17 cellular contexts compared by ENCODE assay signal in genomic region chrX:63050225-63050624, GRCh38.
DNase-seq lines count a peak whose midpoint lies in the region; ATAC-seq, FAIRE-seq and TF ChIP-seq lines count a peak whose summit lies in the region.
"Had no signal": no experiment of that assay in that cellular context is flagged by ENCODE, and none has a peak within 500 bp of the region (broad histone marks: within the 10 kb centered on the region; RNA-seq: fewer than 3 reads in every experiment).

No MANE protein-coding gene starts in this region.

- no TSS peak for BruUV-seq in GM12878 (replicated peaks; lab: Mats Ljungman, UMichigan)

- H3K27ac Mint-ChIP-seq in naive thymus-derived CD8-positive, alpha-beta T cell, result peak overlapping the region in 1 of 10 donors; percentile 40
- H3K27ac Mint-ChIP-seq: activated CD4-positive, alpha-beta memory T cell treated with anti-CD3 and anti-CD28 coated beads for 36 hours; dendritic cell treated with granulocyte-macrophage colony-stimulating factor and Interleukin-4, amounts not matched to agents 40 ng/mL and 50 ng/mL, for 4 days; memory B cell; stimulated activated naive CD8-positive, alpha-beta T cell treated with anti-CD3 and anti-CD28 coated beads, Interleukin-15, amount 100 ng/mL, for 72 hours had no signal

- intact Hi-C loops in GM12878 (cut with micrococcal nuclease; ENCODE audit: unreplicated experiment), result loop anchor here (5.0 kb wide), 1 partner anchor 637 kb away; no protein-coding TSS in a partner anchor

- SMC1A ChIA-PET in GM12878 (lab: Charles Lee; ENCODE audit: uncharacterized antibody, unreplicated experiment), result interaction anchor here (0.9 to 3.3 kb wide), 9 partner anchors 15 to 245 kb away, joined by 3 to 15 read pairs (median 4); no protein-coding TSS in a partner anchor

- 0% methylated on average over 2 of the region's 2 CpGs for whole genome bisulfite sequencing in GM12878 (ENCODE audit: insufficient coverage, insufficient replicate concordance, low lambda C conversion rate, missing lambda C conversion rate)

- H3K79me2 ChIP-seq in Loucy (ENCODE audit: insufficient read depth, low read length) (no peaks in the 10 kb centered on the region), GM12878 (ENCODE audit: control insufficient read depth, insufficient read depth, low read length) (no peaks in the 10 kb centered on the region)

- in situ Hi-C loops in GM12878 (cut with MboI), result no loop called here

- DNase-seq in DMS53 (lab: John Stamatoyannopoulos, UW), result peak; percentile 66
- no peak for DNase-seq in GM12891 (ENCODE audit: insufficient read length, low spot score)
- DNase-seq in GM12878 (ENCODE audit: low read depth, low spot score), result peak; percentile 11
- DNase-seq in NCI-H2227 treated with DMSO at 0.1 percent for 48 hours (lab: John Stamatoyannopoulos, UW), result no peak
- no peak for DNase-seq in NCI-H1105 treated with DMSO at 0.1 percent for 48 hours (lab: John Stamatoyannopoulos, UW)
- DNase-seq in naive thymus-derived CD8-positive, alpha-beta T cell, result no peak
- DNase-seq: activated CD4-positive, alpha-beta memory T cell treated with anti-CD3 and anti-CD28 coated beads for 36 hours; aorta; nucleus accumbens; stimulated activated naive CD8-positive, alpha-beta T cell treated with anti-CD3 and anti-CD28 coated beads, Interleukin-15, amount 100 ng/mL, for 72 hours; T1000 had no signal

- TF ChIP-seq POLR2A in GM12891 (IDR thresholded peaks at IDR 0.05; ENCODE audit: low read depth, low read length) (no peak), GM12878 (IDR thresholded peaks at IDR 0.05; ENCODE audit: low read depth, low read length) (no peak)

- no peak overlapping the region for H3K27ac ChIP-seq in GM12878 (ENCODE audit: control insufficient read depth, insufficient read depth)
- H3K27ac ChIP-seq: BLaER1 treated with 17β-estradiol and CSF1 and Interleukin-3, amounts not matched to agents 10 nM and 100 nM had no signal

- POLR2A ChIA-PET in GM12878 (lab: Charles Lee), result no interaction called here
- POLR2A ChIA-PET in naive thymus-derived CD8-positive, alpha-beta T cell (lab: Charles Lee), result no interaction called here

- no peaks in the 10 kb centered on the region for H4K20me1 ChIP-seq in Loucy (ENCODE audit: insufficient read depth, low read length, poor library complexity, severe bottlenecking)
- H4K20me1 ChIP-seq in GM12878 (ENCODE audit: control insufficient read depth, insufficient read depth), result no peaks in the 10 kb centered on the region
- H4K20me1 ChIP-seq: BLaER1 treated with 17β-estradiol and CSF1 and Interleukin-3, amounts not matched to agents 10 nM and 100 nM had no signal

- H3K27me3 ChIP-seq in Loucy (ENCODE audit: insufficient read depth, low read length, poor library complexity, severe bottlenecking), result no peaks in the 10 kb centered on the region
- no peaks in the 10 kb centered on the region for H3K27me3 ChIP-seq in GM12878 (replicated peaks in 1 of 2; ENCODE audit: control insufficient read depth in 2 of 2, insufficient read depth in 2 of 2, low read length in 1 of 2)
- H3K27me3 ChIP-seq: BLaER1 treated with 17β-estradiol and CSF1 and Interleukin-3, amounts not matched to agents 10 nM and 100 nM had no signal

- no peak overlapping the region for H3K4me3 Mint-ChIP-seq in naive thymus-derived CD8-positive, alpha-beta T cell
- H3K4me3 Mint-ChIP-seq: activated CD4-positive, alpha-beta memory T cell treated with anti-CD3 and anti-CD28 coated beads for 36 hours; dendritic cell treated with granulocyte-macrophage colony-stimulating factor and Interleukin-4, amounts not matched to agents 40 ng/mL and 50 ng/mL, for 4 days; memory B cell; stimulated activated naive CD8-positive, alpha-beta T cell treated with anti-CD3 and anti-CD28 coated beads, Interleukin-15, amount 100 ng/mL, for 72 hours had no signal

- H3K4me1 ChIP-seq in Loucy (ENCODE audit: insufficient read depth, low read length, poor library complexity, severe bottlenecking) (no peaks in the 10 kb centered on the region), GM12878 (ENCODE audit: control insufficient read depth, insufficient read depth, low read length) (no peaks in the 10 kb centered on the region)

- no peak overlapping the region for H3K4me2 ChIP-seq in Loucy (ENCODE audit: low read depth, low read length, poor library complexity, severe bottlenecking)
- no peak overlapping the region for H3K4me2 ChIP-seq in GM12878 (ENCODE audit: control insufficient read depth, insufficient read depth)

- peak; percentile 39 for TF ChIP-seq CTCF in Loucy (conservative IDR thresholded peaks at IDR 0.05; ENCODE audit: low read length)
- peak; percentile 49 to 57 (median 56); a peak in 4 of 6 replicates for TF ChIP-seq CTCF in GM12878 (IDR thresholded peaks at IDR 0.05 in 2 of 3, conservative IDR thresholded peaks at IDR 0.05 in 1 of 3; ENCODE audit: control insufficient read depth in 2 of 3, extremely low read depth in 1 of 3, insufficient read depth in 1 of 3, low read depth in 3 of 3, low read length in 3 of 3)

- no peak overlapping the region for H2AFZ ChIP-seq in Loucy (ENCODE audit: low read length)
- H2AFZ ChIP-seq in GM12878 (ENCODE audit: control insufficient read depth, low read depth, low read length), result no peak overlapping the region

- peak; percentile 74 for TF ChIP-seq RAD21 in GM12878 (IDR thresholded peaks at IDR 0.05; ENCODE audit: insufficient read depth, low read depth, low read length)

- CTCF ChIA-PET in GM12878 (lab: Yijun Ruan, JAX), result interaction anchor here (0.6 to 2.5 kb wide), 15 partner anchors 9 to 638 kb away, joined by 3 to 19 read pairs (median 4); no protein-coding TSS in a partner anchor

- H3F3A ChIP-seq in Loucy (ENCODE audit: low read depth), result no peaks in the 10 kb centered on the region

- no peaks in the 10 kb centered on the region for H3K27me3 Mint-ChIP-seq in naive thymus-derived CD8-positive, alpha-beta T cell
- H3K27me3 Mint-ChIP-seq: activated CD4-positive, alpha-beta memory T cell treated with anti-CD3 and anti-CD28 coated beads for 36 hours; dendritic cell treated with granulocyte-macrophage colony-stimulating factor and Interleukin-4, amounts not matched to agents 40 ng/mL and 50 ng/mL, for 4 days; memory B cell; stimulated activated naive CD8-positive, alpha-beta T cell treated with anti-CD3 and anti-CD28 coated beads, Interleukin-15, amount 100 ng/mL, for 72 hours had no signal

- H3K9ac ChIP-seq in Loucy (ENCODE audit: low read depth, low read length, poor library complexity, severe bottlenecking) (no peak overlapping the region), GM12878 (ENCODE audit: control insufficient read depth, insufficient read depth, low read length) (no peak overlapping the region)
- H3K9ac ChIP-seq: BLaER1 treated with 17β-estradiol and CSF1 and Interleukin-3, amounts not matched to agents 10 nM and 100 nM had no signal

- H3K36me3 Mint-ChIP-seq in naive thymus-derived CD8-positive, alpha-beta T cell, result no peaks in the 10 kb centered on the region
- H3K36me3 Mint-ChIP-seq: activated CD4-positive, alpha-beta memory T cell treated with anti-CD3 and anti-CD28 coated beads for 36 hours; memory B cell had no signal

- no peaks in the 10 kb centered on the region for H3K4me1 Mint-ChIP-seq in naive thymus-derived CD8-positive, alpha-beta T cell
- H3K4me1 Mint-ChIP-seq: memory B cell; stimulated activated naive CD8-positive, alpha-beta T cell treated with anti-CD3 and anti-CD28 coated beads, Interleukin-15, amount 100 ng/mL, for 72 hours had no signal

- ATAC-seq in GM12878 (peak; percentile 91), GM18517 (IDR thresholded peaks at IDR 0.05; ENCODE audit: unreplicated experiment) (no peak)
- no peak for ATAC-seq in naive thymus-derived CD8-positive, alpha-beta T cell
- ATAC-seq: Right ventricle myocardium inferior; stimulated activated naive CD8-positive, alpha-beta T cell treated with anti-CD3 and anti-CD28 coated beads, Interleukin-15, amount 100 ng/mL, for 72 hours had no signal

- H3K36me3 ChIP-seq in Loucy (ENCODE audit: insufficient read depth, low read length) (no peaks in the 10 kb centered on the region), GM12878 (ENCODE audit: control insufficient read depth in 2 of 2, insufficient read depth in 2 of 2, low read length in 1 of 2) (no peaks in the 10 kb centered on the region)
- H3K36me3 ChIP-seq: BLaER1 treated with 17β-estradiol and CSF1 and Interleukin-3, amounts not matched to agents 10 nM and 100 nM had no signal

- no peak for TF ChIP-seq EP300 in GM12878 (IDR thresholded peaks at IDR 0.05; ENCODE audit: borderline replicate concordance in 1 of 2, control insufficient read depth in 1 of 2, low read depth in 2 of 2, low read length in 2 of 2)

- no peaks in the 10 kb centered on the region for H3K9me2 ChIP-seq in Loucy (replicated peaks; ENCODE audit: low read depth, low read length)

- peaks cover 0 to 7% (median 0%) of the 10 kb centered on the region in 9 donors for H3K9me3 Mint-ChIP-seq in naive thymus-derived CD8-positive, alpha-beta T cell
- H3K9me3 Mint-ChIP-seq: activated CD4-positive, alpha-beta memory T cell treated with anti-CD3 and anti-CD28 coated beads for 36 hours; dendritic cell treated with granulocyte-macrophage colony-stimulating factor and Interleukin-4, amounts not matched to agents 40 ng/mL and 50 ng/mL, for 4 days; memory B cell; stimulated activated naive CD8-positive, alpha-beta T cell treated with anti-CD3 and anti-CD28 coated beads, Interleukin-15, amount 100 ng/mL, for 72 hours had no signal

- H3K4me3 ChIP-seq in Loucy (ENCODE audit: low read length, poor library complexity, severe bottlenecking) (no peak overlapping the region), GM12878 (no peak overlapping the region)
- H3K4me3 ChIP-seq: BLaER1 treated with 17β-estradiol and CSF1 and Interleukin-3, amounts not matched to agents 10 nM and 100 nM had no signal

- RAD21 ChIA-PET in GM12878 (lab: Charles Lee; ENCODE audit: unreplicated experiment), result interaction anchor here (0.8 to 2.8 kb wide), 7 partner anchors 77 to 690 kb away, joined by 3 to 18 read pairs (median 3); no protein-coding TSS in a partner anchor

- FAIRE-seq in GM12891 (lab: Jason Lieb, UNC), result peak; percentile 20
- peak; percentile 47 for FAIRE-seq in GM12878 (lab: Jason Lieb, UNC)

- H3K9me3 ChIP-seq in Loucy (ENCODE audit: insufficient read depth, low read depth, low read length) (no peaks in the 10 kb centered on the region), GM12878 (replicated peaks; ENCODE audit: control insufficient read depth, insufficient read depth, low read length) (no peaks in the 10 kb centered on the region; the same call in 2 of the 3 replicates)
- H3K9me3 ChIP-seq: BLaER1 treated with 17β-estradiol and CSF1 and Interleukin-3, amounts not matched to agents 10 nM and 100 nM had no signal

TF ChIP-seq in GM12891, 5 proteins besides CTCF, POLR2A, EP300 and RAD21 (continues in another document):
- TF ChIP-seq POU2F2 (IDR thresholded peaks at IDR 0.05; ENCODE audit: low read depth, low read length), result no peak
- TF ChIP-seq POLR2AphosphoS5 (IDR thresholded peaks at IDR 0.05; ENCODE audit: low read depth, low read length), result no peak
- no peak for TF ChIP-seq TAF1 (IDR thresholded peaks at IDR 0.05; ENCODE audit: low read depth, low read length)

TF ChIP-seq in GM12878, 131 proteins besides CTCF, POLR2A, EP300 and RAD21:
- TF ChIP-seq SMC3 (IDR thresholded peaks at IDR 0.05; ENCODE audit: borderline replicate concordance, low read length) (peak; percentile 47; the same call in 1 of the 2 replicates), TAF1 (IDR thresholded peaks at IDR 0.05; ENCODE audit: borderline replicate concordance, low read depth, low read length) (no peak), RUNX3 (IDR thresholded peaks at IDR 0.05; ENCODE audit: low read length) (peak; percentile 16; the same call in 1 of the 2 replicates)

Comparison
In these comparisons a context has a peak if more than half of its experiments do, and no peak if none do; other contexts are left out.
1. DNase-seq: peak in DMS53 (single experiment) and GM12878 (single experiment); none in GM12891 (single experiment), NCI-H2227 treated with DMSO at 0.1 percent for 48 hours (single experiment), NCI-H1105 treated with DMSO at 0.1 percent for 48 hours (single experiment) and naive thymus-derived CD8-positive, alpha-beta T cell (0 of 10).